ENCODE assay signal across 25 cellular contexts in the genomic region with DNA sequence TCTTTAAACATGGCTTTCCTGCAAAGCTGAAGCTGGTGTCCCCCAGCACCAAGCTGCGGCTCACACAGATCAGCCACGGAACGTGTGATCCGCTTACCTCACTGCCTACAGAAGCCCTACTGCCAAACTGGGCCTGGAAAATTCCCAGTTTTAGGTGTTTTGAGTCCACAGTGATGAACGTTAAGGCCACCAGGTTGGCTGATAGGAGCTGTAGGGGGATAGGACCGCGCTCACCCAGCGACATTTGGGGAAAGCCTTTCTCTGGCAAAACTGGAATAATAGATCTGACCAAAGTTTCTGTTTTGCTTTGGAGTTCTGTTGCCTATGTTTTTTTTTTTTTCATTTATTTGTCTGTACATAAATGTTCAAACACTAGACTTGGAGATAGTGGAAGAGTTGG.
"Had no signal": no experiment of that assay in that cellular context is flagged by ENCODE, and none has a peak within 500 bp of the region (broad histone marks: within the 10 kb centered on the region; RNA-seq: fewer than 3 reads in every experiment).

No MANE protein-coding gene starts in this region.

- H3K27me3 Mint-ChIP-seq: activated CD4-positive, alpha-beta T cell treated with anti-CD3 and anti-CD28 coated beads for 36 hours; activated naive CD4-positive, alpha-beta T cell treated with anti-CD3 and anti-CD28 coated beads, Interleukin-2, amount 10 ng/mL, durations not matched to agents 7 days and 5 days; activated naive CD8-positive, alpha-beta T cell treated with anti-CD3 and anti-CD28 coated beads, Interleukin-2, amount 10 ng/mL, durations not matched to agents 7 days and 5 days had no signal

- H3K4me3 Mint-ChIP-seq: activated CD4-positive, alpha-beta T cell treated with anti-CD3 and anti-CD28 coated beads for 36 hours; activated CD8-positive, alpha-beta T cell treated with anti-CD3 and anti-CD28 coated beads, Interleukin-2, amount 10 ng/mL, durations not matched to agents 7 days and 5 days; activated naive CD4-positive, alpha-beta T cell treated with anti-CD3 and anti-CD28 coated beads, Interleukin-2, amount 10 ng/mL, durations not matched to agents 7 days and 5 days; activated naive CD8-positive, alpha-beta T cell treated with anti-CD3 and anti-CD28 coated beads, Interleukin-2, amount 10 ng/mL, durations not matched to agents 7 days and 5 days; activated T-cell treated with anti-CD3 and anti-CD28 coated beads, Interleukin-2, amount 50 U/mL, for 4 hours had no signal

- H3K4me1 ChIP-seq: adrenal gland, breast epithelium, Peyer's patch had no signal

- H3K36me3 ChIP-seq: adrenal gland, breast epithelium, Peyer's patch had no signal

- H3K9me3 Mint-ChIP-seq: activated naive CD4-positive, alpha-beta T cell treated with anti-CD3 and anti-CD28 coated beads, Interleukin-2, amount 10 ng/mL, durations not matched to agents 7 days and 5 days; activated naive CD8-positive, alpha-beta T cell treated with anti-CD3 and anti-CD28 coated beads, Interleukin-2, amount 10 ng/mL, durations not matched to agents 7 days and 5 days; activated T-cell treated with anti-CD3 and anti-CD28 coated beads, Interleukin-2, amount 50 U/mL, for 4 hours; activated T-helper 2 cell treated with anti-CD3 and anti-CD28 coated beads, Interferon-gamma antibody, Interleukin-2, Interleukin-4, amounts not matched to agents 10 μg/mL and 5 μg/mL and 100 μg/mL, durations not matched to agents 14 hours and 24 hours and 36 hours had no signal

- H3K9me3 ChIP-seq: adrenal gland, breast epithelium, Peyer's patch had no signal

- H3K4me3 ChIP-seq: adrenal gland, breast epithelium, K562, Peyer's patch had no signal

- ATAC-seq: activated CD4-positive, alpha-beta T cell treated with anti-CD3 and anti-CD28 coated beads for 36 hours; activated CD8-positive, alpha-beta T cell treated with anti-CD3 and anti-CD28 coated beads, Interleukin-2, amount 10 ng/mL, durations not matched to agents 7 days and 5 days; activated T-cell treated with anti-CD3 and anti-CD28 coated beads, Interleukin-2, amount 50 U/mL, for 4 hours; K562 had no signal

- H3K27ac Mint-ChIP-seq: activated CD4-positive, alpha-beta T cell treated with anti-CD3 and anti-CD28 coated beads for 36 hours; activated CD8-positive, alpha-beta T cell treated with anti-CD3 and anti-CD28 coated beads, Interleukin-2, amount 10 ng/mL, durations not matched to agents 7 days and 5 days; activated naive CD4-positive, alpha-beta T cell treated with anti-CD3 and anti-CD28 coated beads, Interleukin-2, amount 10 ng/mL, durations not matched to agents 7 days and 5 days; activated naive CD8-positive, alpha-beta T cell treated with anti-CD3 and anti-CD28 coated beads, Interleukin-2, amount 10 ng/mL, durations not matched to agents 7 days and 5 days; activated T-helper 2 cell treated with anti-CD3 and anti-CD28 coated beads, Interferon-gamma antibody, Interleukin-2, Interleukin-4, amounts not matched to agents 10 μg/mL and 5 μg/mL and 100 μg/mL, durations not matched to agents 14 hours and 24 hours and 36 hours had no signal

- DNase-seq: activated CD4-positive, alpha-beta T cell treated with anti-CD3 and anti-CD28 coated beads for 36 hours; activated CD4-positive, CD25-positive, alpha-beta regulatory T cell; activated CD8-positive, alpha-beta T cell treated with anti-CD3 and anti-CD28 coated beads, Interleukin-2, amount 10 ng/mL, durations not matched to agents 7 days and 5 days; activated gamma-delta T cell treated with Interleukin-2 at 50 U/mL for 16 hours; activated naive CD4-positive, alpha-beta T cell treated with anti-CD3 and anti-CD28 coated beads, Interleukin-2, amount 10 ng/mL, durations not matched to agents 7 days and 5 days; activated naive CD8-positive, alpha-beta T cell treated with anti-CD3 and anti-CD28 coated beads, Interleukin-2, amount 10 ng/mL, durations not matched to agents 7 days and 5 days; activated T-cell treated with anti-CD3 and anti-CD28 coated beads, Interleukin-2, amount 50 U/mL, for 4 hours; aorta; central memory CD4-positive, alpha-beta T cell; Karpas-422; MM.1S; NCI-H1105; NCI-H1436; NCI-H1694 treated with DMSO at 0.1 percent for 48 hours; NCI-H2029 treated with DMSO at 0.1 percent for 48 hours; NCI-H345; NCI-H510A; Peyer's patch; SHP77 treated with DMSO at 0.1 percent for 48 hours; T-helper 2 cell; T1000 had no signal

- H3K27ac ChIP-seq: adrenal gland, breast epithelium, Peyer's patch had no signal

- H3K4me1 Mint-ChIP-seq: activated CD4-positive, alpha-beta T cell treated with anti-CD3 and anti-CD28 coated beads for 36 hours had no signal

- H3K27me3 ChIP-seq: adrenal gland, breast epithelium, Peyer's patch had no signal
